In genomic region chr2:230872968-230873669, GRCh38 we compare ENCODE assay signal across 9 cellular contexts. TPM values are rescaled to one million over a fixed set of nuclear protein-coding genes. Genes with fewer than 3 reads are reported as not detected.
DNase-seq lines count a peak whose midpoint lies in the region; ATAC-seq and TF ChIP-seq lines count a peak whose summit lies in the region.
"Had no signal": no experiment of that assay in that cellular context is flagged by ENCODE, and none has a peak within 500 bp of the region (broad histone marks: within the 10 kb centered on the region; RNA-seq: fewer than 3 reads in every experiment).

No MANE protein-coding gene starts in this region.

- no peak for TF ChIP-seq POLR2A in transverse colon (IDR thresholded peaks at IDR 0.05)

- H3K27ac ChIP-seq in transverse colon, result peak overlapping the region; percentile 93 to 96 (median 95)
- no peak overlapping the region for H3K27ac ChIP-seq in heart right ventricle
- H3K27ac ChIP-seq: uterus had no signal

- in situ Hi-C loops in transverse colon (cut with MboI; ENCODE audit: low pct_ligation_motif_present in 1 of 4, low pct_unique_long_range_greater_than_20kb in 1 of 4, low sequenced_read_pairs in 3 of 4), result no loop called here

- no peak for TF ChIP-seq EP300 in transverse colon (IDR thresholded peaks at IDR 0.05; ENCODE audit: low read depth)

- intact Hi-C loops in transverse colon (cut with DNase I; ENCODE audit: low total_unique reads), result no loop called here
- intact Hi-C loops in heart right ventricle (cut with DNase I), result no loop called here

- ATAC-seq in HG02840 (IDR thresholded peaks at IDR 0.05; ENCODE audit: low FRiP score, unreplicated experiment) (peak; percentile 58), T-helper 17 cell (peak; percentile 50), heart right ventricle (no peak)

- DNase-seq in activated effector memory CD4-positive, alpha-beta T cell treated with anti-CD3 and anti-CD28 coated beads, Interleukin-2, amount 50 U/mL, for 16 hours, result peak; percentile 62
- no peak for DNase-seq in activated effector memory CD4-positive, alpha-beta T cell treated with Interleukin-2 at 50 U/mL for 16 hours
- DNase-seq in T-helper 17 cell (no peak), transverse colon (peak; percentile 55), NCI-H2081 (lab: John Stamatoyannopoulos, UW) (no peak), AG08396 (ENCODE audit: low spot score) (no peak), heart right ventricle (no peak)
- DNase-seq: uterus had no signal

- WGBS in transverse colon (ENCODE audit: low coverage in 1 of 2), 2 donors, result 58% methylated on average over 21 of the region's 21 CpGs; no CpG with 5 or more reads in 1 of the 2 donors
- WGBS in heart right ventricle, 2 donors, result 91 to 95% methylated on average over 21 of the region's 21 CpGs

- peaks cover 18% of the 10 kb centered on the region for H3K4me1 Mint-ChIP-seq in T-helper 17 cell

- H3K9me3 ChIP-seq in T-helper 17 cell (ENCODE audit: control insufficient read depth, low read length, poor library complexity, severe bottlenecking) (no peaks in the 10 kb centered on the region), transverse colon (no peaks in the 10 kb centered on the region), heart right ventricle (no peaks in the 10 kb centered on the region)
- H3K9me3 ChIP-seq: uterus had no signal

- peak overlapping the region; percentile 36 for H3K4me3 Mint-ChIP-seq in T-helper 17 cell

- no peaks in the 10 kb centered on the region for H3K36me3 Mint-ChIP-seq in T-helper 17 cell (ENCODE audit: low read depth)

- H3K27ac Mint-ChIP-seq in T-helper 17 cell, result peak overlapping the region; percentile 67

- no peaks in the 10 kb centered on the region for H3K27me3 Mint-ChIP-seq in T-helper 17 cell

- H3K4me1 ChIP-seq in transverse colon (peaks cover 62 to 100% (median 87%) of the 10 kb centered on the region in 4 donors), heart right ventricle (peaks cover 0 to 47% (median 19%) of the 10 kb centered on the region in 9 donors)

- no peak overlapping the region for H3K4me3 ChIP-seq in transverse colon
- H3K4me3 ChIP-seq in heart right ventricle, result no peak overlapping the region
- H3K4me3 ChIP-seq: uterus had no signal

- H3K27me3 ChIP-seq in transverse colon, result no peaks in the 10 kb centered on the region
- no peaks in the 10 kb centered on the region for H3K27me3 ChIP-seq in heart right ventricle
- H3K27me3 ChIP-seq: uterus had no signal

- no peak for TF ChIP-seq CTCF in transverse colon (IDR thresholded peaks at IDR 0.05)
- no peak for TF ChIP-seq CTCF in heart right ventricle (IDR thresholded peaks at IDR 0.05)

- H3K36me3 ChIP-seq in transverse colon (peaks cover 0 to 17% (median 0%) of the 10 kb centered on the region in 4 donors), heart right ventricle (peaks cover 0 to 26% (median 0%) of the 10 kb centered on the region in 9 donors)
- H3K36me3 ChIP-seq: uterus had no signal

RNA-seq across cellular contexts. Expression of gene ITM2C, which starts 8.4 kb away (rescaled TPM):
- total RNA-seq in T-helper 17 cell (10 to 100 TPM; 15.3 to 18.6 TPM), transverse colon (1,000 to 10,000 TPM in 3 of 4 donors, 100 to 1,000 TPM in 1; 911 to 2,535 (median 1,776) TPM), heart right ventricle (10 to 100 TPM; 14.3 to 32.7 (median 23.8) TPM)
- 10 to 100 TPM; 12.1 to 20.4 TPM for polyA plus RNA-seq in heart right ventricle

RNA-seq across cellular contexts. Expression of gene GPR55, which starts 51.9 kb away (rescaled TPM):
- 1 to 10 TPM; 3.8 to 8.3 TPM for total RNA-seq in T-helper 17 cell
- total RNA-seq in transverse colon, result 10 to 100 TPM in 1 of 4 donors, 1 to 10 TPM in 2, under 1 TPM in 1; 0.40 to 16.1 (median 2.0) TPM
- total RNA-seq in heart right ventricle, result under 1 TPM in 1 of 10 donors, not detected in 9; 0.42 TPM
- under 1 TPM in 1 of 2 donors, not detected in 1; 0.01 TPM for polyA plus RNA-seq in heart right ventricle
- total RNA-seq: uterus had no signal

Comparison
In these comparisons a context has a peak if more than half of its experiments do, and no peak if none do; other contexts are left out.
1. DNase-seq: peak in activated effector memory CD4-positive, alpha-beta T cell treated with anti-CD3 and anti-CD28 coated beads, Interleukin-2, amount 50 U/mL, for 16 hours (single experiment) and transverse colon (single experiment); none in activated effector memory CD4-positive, alpha-beta T cell treated with Interleukin-2 at 50 U/mL for 16 hours (single experiment), T-helper 17 cell (0 of 3), NCI-H2081 (0 of 2), AG08396 (single experiment) and heart right ventricle (0 of 2).
2. ATAC-seq: peak in HG02840 (single experiment) and T-helper 17 cell (single experiment); none in heart right ventricle (0 of 8).
3. H3K27ac ChIP-seq: peak in transverse colon (4 of 4); none in heart right ventricle (0 of 10).
4. RNA of gene ITM2C, which starts 8.4 kb away (total RNA-seq): 911 to 2,535 TPM in transverse colon; 14.3 to 32.7 TPM in heart right ventricle and 15.3 to 18.6 TPM in T-helper 17 cell; every median in the first group is over 10 times any median in the second.